2 cellular contexts compared by ENCODE assay signal in the genomic region with DNA sequence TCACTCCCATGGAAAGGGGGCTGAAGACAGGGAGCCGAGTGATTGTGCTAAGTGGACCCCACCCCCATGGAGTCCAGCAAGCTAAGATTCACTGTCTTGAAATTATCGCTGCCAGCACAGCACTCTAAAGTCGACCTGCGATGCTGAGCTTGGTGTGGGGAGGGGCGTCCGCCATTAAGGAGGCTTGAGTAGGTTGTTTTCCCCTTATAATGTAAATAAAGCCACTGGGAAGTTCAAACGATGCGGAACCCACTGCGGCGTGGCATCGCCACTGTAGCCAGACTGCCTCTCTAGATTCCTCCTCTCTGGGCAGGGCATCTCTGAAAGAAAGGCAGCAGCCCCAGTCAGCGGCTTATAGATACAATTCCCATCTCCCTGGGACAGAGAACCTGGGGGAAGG.
TF ChIP-seq lines count a peak whose summit lies in the region.

No MANE protein-coding gene starts in this region.

TF ChIP-seq in GM23338, 12 proteins besides CTCF, POLR2A, EP300 and RAD21 (continued from another document):
- TF ChIP-seq, protein P1, sequence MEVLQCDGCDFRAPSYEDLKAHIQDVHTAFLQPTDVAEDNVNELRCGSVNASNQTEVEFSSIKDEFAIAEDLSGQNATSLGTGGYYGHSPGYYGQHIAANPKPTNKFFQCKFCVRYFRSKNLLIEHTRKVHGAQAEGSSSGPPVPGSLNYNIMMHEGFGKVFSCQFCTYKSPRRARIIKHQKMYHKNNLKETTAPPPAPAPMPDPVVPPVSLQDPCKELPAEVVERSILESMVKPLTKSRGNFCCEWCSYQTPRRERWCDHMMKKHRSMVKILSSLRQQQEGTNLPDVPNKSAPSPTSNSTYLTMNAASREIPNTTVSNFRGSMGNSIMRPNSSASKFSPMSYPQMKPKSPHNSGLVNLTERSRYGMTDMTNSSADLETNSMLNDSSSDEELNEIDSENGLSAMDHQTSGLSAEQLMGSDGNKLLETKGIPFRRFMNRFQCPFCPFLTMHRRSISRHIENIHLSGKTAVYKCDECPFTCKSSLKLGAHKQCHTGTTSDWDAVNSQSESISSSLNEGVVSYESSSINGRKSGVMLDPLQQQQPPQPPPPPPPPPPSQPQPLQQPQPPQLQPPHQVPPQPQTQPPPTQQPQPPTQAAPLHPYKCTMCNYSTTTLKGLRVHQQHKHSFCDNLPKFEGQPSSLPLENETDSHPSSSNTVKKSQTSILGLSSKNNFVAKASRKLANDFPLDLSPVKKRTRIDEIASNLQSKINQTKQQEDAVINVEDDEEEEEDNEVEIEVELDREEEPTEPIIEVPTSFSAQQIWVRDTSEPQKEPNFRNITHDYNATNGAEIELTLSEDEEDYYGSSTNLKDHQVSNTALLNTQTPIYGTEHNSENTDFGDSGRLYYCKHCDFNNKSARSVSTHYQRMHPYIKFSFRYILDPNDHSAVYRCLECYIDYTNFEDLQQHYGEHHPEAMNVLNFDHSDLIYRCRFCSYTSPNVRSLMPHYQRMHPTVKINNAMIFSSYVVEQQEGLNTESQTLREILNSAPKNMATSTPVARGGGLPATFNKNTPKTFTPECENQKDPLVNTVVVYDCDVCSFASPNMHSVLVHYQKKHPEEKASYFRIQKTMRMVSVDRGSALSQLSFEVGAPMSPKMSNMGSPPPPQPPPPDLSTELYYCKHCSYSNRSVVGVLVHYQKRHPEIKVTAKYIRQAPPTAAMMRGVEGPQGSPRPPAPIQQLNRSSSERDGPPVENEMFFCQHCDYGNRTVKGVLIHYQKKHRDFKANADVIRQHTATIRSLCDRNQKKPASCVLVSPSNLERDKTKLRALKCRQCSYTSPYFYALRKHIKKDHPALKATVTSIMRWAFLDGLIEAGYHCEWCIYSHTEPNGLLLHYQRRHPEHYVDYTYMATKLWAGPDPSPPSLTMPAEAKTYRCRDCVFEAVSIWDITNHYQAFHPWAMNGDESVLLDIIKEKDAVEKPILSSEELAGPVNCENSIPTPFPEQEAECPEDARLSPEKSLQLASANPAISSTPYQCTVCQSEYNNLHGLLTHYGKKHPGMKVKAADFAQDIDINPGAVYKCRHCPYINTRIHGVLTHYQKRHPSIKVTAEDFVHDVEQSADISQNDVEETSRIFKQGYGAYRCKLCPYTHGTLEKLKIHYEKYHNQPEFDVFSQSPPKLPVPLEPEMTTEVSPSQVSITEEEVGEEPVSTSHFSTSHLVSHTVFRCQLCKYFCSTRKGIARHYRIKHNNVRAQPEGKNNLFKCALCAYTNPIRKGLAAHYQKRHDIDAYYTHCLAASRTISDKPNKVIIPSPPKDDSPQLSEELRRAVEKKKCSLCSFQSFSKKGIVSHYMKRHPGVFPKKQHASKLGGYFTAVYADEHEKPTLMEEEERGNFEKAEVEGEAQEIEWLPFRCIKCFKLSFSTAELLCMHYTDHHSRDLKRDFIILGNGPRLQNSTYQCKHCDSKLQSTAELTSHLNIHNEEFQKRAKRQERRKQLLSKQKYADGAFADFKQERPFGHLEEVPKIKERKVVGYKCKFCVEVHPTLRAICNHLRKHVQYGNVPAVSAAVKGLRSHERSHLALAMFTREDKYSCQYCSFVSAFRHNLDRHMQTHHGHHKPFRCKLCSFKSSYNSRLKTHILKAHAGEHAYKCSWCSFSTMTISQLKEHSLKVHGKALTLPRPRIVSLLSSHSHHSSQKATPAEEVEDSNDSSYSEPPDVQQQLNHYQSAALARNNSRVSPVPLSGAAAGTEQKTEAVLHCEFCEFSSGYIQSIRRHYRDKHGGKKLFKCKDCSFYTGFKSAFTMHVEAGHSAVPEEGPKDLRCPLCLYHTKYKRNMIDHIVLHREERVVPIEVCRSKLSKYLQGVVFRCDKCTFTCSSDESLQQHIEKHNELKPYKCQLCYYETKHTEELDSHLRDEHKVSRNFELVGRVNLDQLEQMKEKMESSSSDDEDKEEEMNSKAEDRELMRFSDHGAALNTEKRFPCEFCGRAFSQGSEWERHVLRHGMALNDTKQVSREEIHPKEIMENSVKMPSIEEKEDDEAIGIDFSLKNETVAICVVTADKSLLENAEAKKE (CRISPR knock-in tag; IDR thresholded peaks at IDR 0.05), result no peak
- TF ChIP-seq, protein P2, sequence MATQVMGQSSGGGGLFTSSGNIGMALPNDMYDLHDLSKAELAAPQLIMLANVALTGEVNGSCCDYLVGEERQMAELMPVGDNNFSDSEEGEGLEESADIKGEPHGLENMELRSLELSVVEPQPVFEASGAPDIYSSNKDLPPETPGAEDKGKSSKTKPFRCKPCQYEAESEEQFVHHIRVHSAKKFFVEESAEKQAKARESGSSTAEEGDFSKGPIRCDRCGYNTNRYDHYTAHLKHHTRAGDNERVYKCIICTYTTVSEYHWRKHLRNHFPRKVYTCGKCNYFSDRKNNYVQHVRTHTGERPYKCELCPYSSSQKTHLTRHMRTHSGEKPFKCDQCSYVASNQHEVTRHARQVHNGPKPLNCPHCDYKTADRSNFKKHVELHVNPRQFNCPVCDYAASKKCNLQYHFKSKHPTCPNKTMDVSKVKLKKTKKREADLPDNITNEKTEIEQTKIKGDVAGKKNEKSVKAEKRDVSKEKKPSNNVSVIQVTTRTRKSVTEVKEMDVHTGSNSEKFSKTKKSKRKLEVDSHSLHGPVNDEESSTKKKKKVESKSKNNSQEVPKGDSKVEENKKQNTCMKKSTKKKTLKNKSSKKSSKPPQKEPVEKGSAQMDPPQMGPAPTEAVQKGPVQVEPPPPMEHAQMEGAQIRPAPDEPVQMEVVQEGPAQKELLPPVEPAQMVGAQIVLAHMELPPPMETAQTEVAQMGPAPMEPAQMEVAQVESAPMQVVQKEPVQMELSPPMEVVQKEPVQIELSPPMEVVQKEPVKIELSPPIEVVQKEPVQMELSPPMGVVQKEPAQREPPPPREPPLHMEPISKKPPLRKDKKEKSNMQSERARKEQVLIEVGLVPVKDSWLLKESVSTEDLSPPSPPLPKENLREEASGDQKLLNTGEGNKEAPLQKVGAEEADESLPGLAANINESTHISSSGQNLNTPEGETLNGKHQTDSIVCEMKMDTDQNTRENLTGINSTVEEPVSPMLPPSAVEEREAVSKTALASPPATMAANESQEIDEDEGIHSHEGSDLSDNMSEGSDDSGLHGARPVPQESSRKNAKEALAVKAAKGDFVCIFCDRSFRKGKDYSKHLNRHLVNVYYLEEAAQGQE (IDR thresholded peaks at IDR 0.05; ENCODE audit: unreplicated experiment), result no peak
- no peak for TF ChIP-seq JUNB (IDR thresholded peaks at IDR 0.05; ENCODE audit: unreplicated experiment)
TF ChIP-seq in GM23338: peak in this region for 0.

TF ChIP-seq in WTC11, 78 proteins besides CTCF, POLR2A, EP300 and RAD21 (continued from another document):
- TF ChIP-seq, protein P3, sequence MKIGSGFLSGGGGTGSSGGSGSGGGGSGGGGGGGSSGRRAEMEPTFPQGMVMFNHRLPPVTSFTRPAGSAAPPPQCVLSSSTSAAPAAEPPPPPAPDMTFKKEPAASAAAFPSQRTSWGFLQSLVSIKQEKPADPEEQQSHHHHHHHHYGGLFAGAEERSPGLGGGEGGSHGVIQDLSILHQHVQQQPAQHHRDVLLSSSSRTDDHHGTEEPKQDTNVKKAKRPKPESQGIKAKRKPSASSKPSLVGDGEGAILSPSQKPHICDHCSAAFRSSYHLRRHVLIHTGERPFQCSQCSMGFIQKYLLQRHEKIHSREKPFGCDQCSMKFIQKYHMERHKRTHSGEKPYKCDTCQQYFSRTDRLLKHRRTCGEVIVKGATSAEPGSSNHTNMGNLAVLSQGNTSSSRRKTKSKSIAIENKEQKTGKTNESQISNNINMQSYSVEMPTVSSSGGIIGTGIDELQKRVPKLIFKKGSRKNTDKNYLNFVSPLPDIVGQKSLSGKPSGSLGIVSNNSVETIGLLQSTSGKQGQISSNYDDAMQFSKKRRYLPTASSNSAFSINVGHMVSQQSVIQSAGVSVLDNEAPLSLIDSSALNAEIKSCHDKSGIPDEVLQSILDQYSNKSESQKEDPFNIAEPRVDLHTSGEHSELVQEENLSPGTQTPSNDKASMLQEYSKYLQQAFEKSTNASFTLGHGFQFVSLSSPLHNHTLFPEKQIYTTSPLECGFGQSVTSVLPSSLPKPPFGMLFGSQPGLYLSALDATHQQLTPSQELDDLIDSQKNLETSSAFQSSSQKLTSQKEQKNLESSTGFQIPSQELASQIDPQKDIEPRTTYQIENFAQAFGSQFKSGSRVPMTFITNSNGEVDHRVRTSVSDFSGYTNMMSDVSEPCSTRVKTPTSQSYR (CRISPR knock-in tag; IDR thresholded peaks at IDR 0.05), result no peak
- TF ChIP-seq, protein P4, sequence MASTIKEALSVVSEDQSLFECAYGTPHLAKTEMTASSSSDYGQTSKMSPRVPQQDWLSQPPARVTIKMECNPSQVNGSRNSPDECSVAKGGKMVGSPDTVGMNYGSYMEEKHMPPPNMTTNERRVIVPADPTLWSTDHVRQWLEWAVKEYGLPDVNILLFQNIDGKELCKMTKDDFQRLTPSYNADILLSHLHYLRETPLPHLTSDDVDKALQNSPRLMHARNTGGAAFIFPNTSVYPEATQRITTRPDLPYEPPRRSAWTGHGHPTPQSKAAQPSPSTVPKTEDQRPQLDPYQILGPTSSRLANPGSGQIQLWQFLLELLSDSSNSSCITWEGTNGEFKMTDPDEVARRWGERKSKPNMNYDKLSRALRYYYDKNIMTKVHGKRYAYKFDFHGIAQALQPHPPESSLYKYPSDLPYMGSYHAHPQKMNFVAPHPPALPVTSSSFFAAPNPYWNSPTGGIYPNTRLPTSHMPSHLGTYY (CRISPR knock-in tag; IDR thresholded peaks at IDR 0.05), result no peak
TF ChIP-seq in WTC11: peak in this region for 0.
